Comparison of ENCODE assay signal across 29 cellular contexts in genomic region chr16:68533937-68534336, GRCh38.
"Had no signal": no experiment of that assay in that cellular context is flagged by ENCODE, and none has a peak within 500 bp of the region (broad histone marks: within the 10 kb centered on the region; RNA-seq: fewer than 3 reads in every experiment).

No MANE protein-coding gene starts in this region.

- H3K27me3 ChIP-seq: ovary, right lobe of liver, sigmoid colon, stomach, thyroid gland, tibial nerve, upper lobe of left lung, vagina had no signal

- H3K4me3 Mint-ChIP-seq: natural killer cell; nephron progenitor cell; stimulated activated effector memory CD8-positive, alpha-beta T cell treated with anti-CD3 and anti-CD28 coated beads, Interleukin-12 subunit alpha, Interleukin-12 subunit beta, amount 100 ng/mL, for 72 hours; stimulated activated naive B cell treated with anti-CD40 and anti-IgM and Interleukin-4, amounts not matched to agents 10 μg/mL and 1 μg/mL and 100 μg/mL, for 72 hours; stimulated activated naive CD8-positive, alpha-beta T cell treated with anti-CD3 and anti-CD28 coated beads, Interleukin-15, Interleukin-2, amounts not matched to agents 100 ng/mL and 50 ng/mL, for 24 hours had no signal

- H3K36me3 Mint-ChIP-seq: natural killer cell had no signal

- H3K27me3 Mint-ChIP-seq: progenitor cell of endocrine pancreas; stimulated activated naive B cell treated with anti-CD40 and anti-IgM and Interleukin-4, amounts not matched to agents 10 μg/mL and 1 μg/mL and 100 μg/mL, for 72 hours; stimulated activated naive CD8-positive, alpha-beta T cell treated with anti-CD3 and anti-CD28 coated beads, Interleukin-15, Interleukin-2, amounts not matched to agents 100 ng/mL and 50 ng/mL, for 24 hours had no signal

- H3K27ac Mint-ChIP-seq: natural killer cell; nephron progenitor cell; neural progenitor cell; progenitor cell of endocrine pancreas; stimulated activated effector memory CD8-positive, alpha-beta T cell treated with anti-CD3 and anti-CD28 coated beads, Interleukin-12 subunit alpha, Interleukin-12 subunit beta, amount 100 ng/mL, for 72 hours; stimulated activated naive B cell treated with anti-CD40 and anti-IgM and Interleukin-4, amounts not matched to agents 10 μg/mL and 1 μg/mL and 100 μg/mL, for 72 hours; stimulated activated naive CD8-positive, alpha-beta T cell treated with anti-CD3 and anti-CD28 coated beads, Interleukin-15, Interleukin-2, amounts not matched to agents 100 ng/mL and 50 ng/mL, for 24 hours had no signal

- H3K27ac ChIP-seq: neural progenitor cell, ovary, parathyroid adenoma, psoas muscle, right lobe of liver, sigmoid colon, stomach, thoracic aorta, thyroid gland, tibial nerve, upper lobe of left lung, vagina had no signal

- DNase-seq: naive thymus-derived CD4-positive, alpha-beta T cell; natural killer cell; nephron progenitor cell; occipital lobe; ovary; posterior cingulate gyrus; psoas muscle; right cardiac atrium; right lobe of liver; sigmoid colon; small intestine; stimulated activated CD4-positive, alpha-beta T cell treated with anti-CD3 and anti-CD28 coated beads, Interleukin-15, amount 100 ng/mL, for 24 hours; stimulated activated CD4-positive, alpha-beta T cell treated with anti-CD3 and anti-CD28 coated beads, Interleukin-2, amount 100 ng/mL, for 24 hours; stimulated activated CD4-positive, alpha-beta T cell treated with anti-CD3 and anti-CD28 coated beads, Interleukin-2, amount 100 ng/mL, for 48 hours; stimulated activated CD4-positive, alpha-beta T cell treated with anti-CD3 and anti-CD28 coated beads, Interleukin-4, amount 100 ng/mL, for 24 hours; stimulated activated naive B cell treated with anti-CD40 and anti-IgM and Interleukin-4, amounts not matched to agents 10 μg/mL and 1 μg/mL and 100 μg/mL, for 72 hours; stimulated activated naive CD4-positive, alpha-beta T cell treated with Interleukin-2 at 50 U/mL for 16 hours; stomach; thyroid gland; trophoblast cell; upper lobe of left lung had no signal

- H3K9me3 ChIP-seq: ovary, right lobe of liver, sigmoid colon, stomach, thoracic aorta, thyroid gland, upper lobe of left lung, vagina had no signal

- H3K9me3 Mint-ChIP-seq: natural killer cell; stimulated activated effector memory CD8-positive, alpha-beta T cell treated with anti-CD3 and anti-CD28 coated beads, Interleukin-12 subunit alpha, Interleukin-12 subunit beta, amount 100 ng/mL, for 72 hours had no signal

- ATAC-seq: naive thymus-derived CD4-positive, alpha-beta T cell; natural killer cell; psoas muscle; right cardiac atrium; right lobe of liver; stimulated activated effector memory CD8-positive, alpha-beta T cell treated with anti-CD3 and anti-CD28 coated beads, Interleukin-12 subunit alpha, Interleukin-12 subunit beta, amount 100 ng/mL, for 72 hours; stimulated activated naive B cell treated with anti-CD40 and anti-IgM and Interleukin-4, amounts not matched to agents 10 μg/mL and 1 μg/mL and 100 μg/mL, for 72 hours had no signal
